ENCODE assay signal across 1 cellular context in the genomic region with DNA sequence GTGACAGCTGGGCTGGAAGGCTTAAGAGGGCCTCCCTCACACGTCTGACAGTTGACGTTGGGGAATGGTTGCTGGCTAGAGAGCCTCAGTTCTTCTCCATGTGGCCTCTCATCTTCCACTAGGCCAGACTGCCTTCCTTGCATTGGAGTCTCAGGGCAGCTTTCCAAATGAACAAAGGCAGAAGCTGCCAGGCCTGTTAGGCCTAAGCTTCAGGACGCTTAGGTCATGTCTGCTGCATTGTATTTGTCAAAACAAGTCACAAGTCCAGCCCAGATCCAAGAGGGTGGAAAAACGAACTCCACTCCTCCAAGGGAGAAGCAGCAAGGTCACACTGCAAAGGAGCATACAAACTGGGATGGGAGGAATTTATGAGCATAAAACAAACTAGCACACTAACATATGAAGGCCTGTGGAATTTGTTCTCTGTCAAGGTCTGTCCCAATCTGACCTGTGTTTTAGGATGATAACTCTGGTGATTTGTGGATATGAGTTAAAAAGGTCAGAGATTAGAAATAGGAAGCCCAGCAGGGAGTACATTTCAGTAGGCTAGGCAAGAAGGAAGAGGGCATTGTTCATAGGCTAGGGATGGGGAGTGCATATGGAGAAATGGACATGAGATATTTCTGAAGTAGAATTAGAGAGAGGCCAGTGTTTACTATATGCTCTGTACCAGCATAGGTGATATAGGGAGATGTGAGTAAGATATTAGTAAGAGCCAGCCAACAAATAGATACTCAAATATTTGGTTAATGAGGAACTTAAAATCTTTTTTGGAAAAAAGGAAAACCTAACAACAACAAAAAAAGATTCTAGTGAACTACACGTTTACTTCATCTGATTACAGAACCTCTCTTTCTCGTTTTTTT.
TF ChIP-seq lines count a peak whose summit lies in the region.

No MANE protein-coding gene starts in this region.

TF ChIP-seq in IMR-90, 13 proteins besides CTCF, POLR2A, EP300 and RAD21 (continued from another document):
- TF ChIP-seq SMC3 (IDR thresholded peaks at IDR 0.05; ENCODE audit: low read depth, low read length) (no peak), NFE2L2 (IDR thresholded peaks at IDR 0.05; ENCODE audit: low read depth, low read length) (no peak), BHLHE40 (IDR thresholded peaks at IDR 0.05; ENCODE audit: low read depth, low read length) (no peak)
